Comparison of ENCODE assay signal across 8 cellular contexts in genomic region chr14:23969433-23970282, GRCh38. TPM values are rescaled to one million over a fixed set of nuclear protein-coding genes. Genes with fewer than 3 reads are reported as not detected.
DNase-seq lines count a peak whose midpoint lies in the region; ATAC-seq, FAIRE-seq and TF ChIP-seq lines count a peak whose summit lies in the region.
"Not testable (repeated sequence)": the region's sequence is repeated elsewhere in the genome, so short reads cannot be mapped to it uniquely, and the experiment has no call there.

No MANE protein-coding gene starts in this region.

- H3K27ac ChIP-seq in Peyer's patch: peak overlapping the region in 3 of 4 donors; percentile 48 to 74 (median 72)
- H3K27ac ChIP-seq in lung (ENCODE audit: low read depth in 1 of 2, low read length in 1 of 2); vagina: not testable (repeated sequence)

- not testable (repeated sequence) for H3K4me1 ChIP-seq in Peyer's patch; lung (ENCODE audit: control insufficient read depth in 2 of 2, insufficient read depth in 2 of 2, low read length in 2 of 2); vagina

- peak overlapping the region; percentile 22 to 67 (median 48) for H3K4me3 ChIP-seq in Peyer's patch
- not testable (repeated sequence) for H3K4me3 ChIP-seq in lung
- peak overlapping the region; percentile 39 to 51 for H3K4me3 ChIP-seq in vagina

- intact Hi-C loops in vagina (cut with DNase I): not testable (repeated sequence)

- not testable (repeated sequence) for TF ChIP-seq CTCF in Peyer's patch (IDR thresholded peaks at IDR 0.05); lung (IDR thresholded peaks at IDR 0.05; ENCODE audit: control extremely low read depth, extremely low read depth); vagina (IDR thresholded peaks at IDR 0.05)

- H3K27me3 ChIP-seq in Peyer's patch; lung (ENCODE audit: control insufficient read depth, insufficient read depth); vagina: not testable (repeated sequence)

- H3K9me3 ChIP-seq in Peyer's patch; lung (ENCODE audit: control insufficient read depth in 2 of 2, insufficient read depth in 1 of 2, low read length in 1 of 2); vagina: not testable (repeated sequence)

- ATAC-seq in HG03175 (IDR thresholded peaks at IDR 0.05; ENCODE audit: unreplicated experiment): peak; percentile 66
- peak; percentile 87 for ATAC-seq in lung (ENCODE audit: insufficient read depth, low FRiP score)

- not testable (repeated sequence) for DNase-seq in GM19239 (ENCODE audit: insufficient read length, low spot score); vagina (ENCODE audit: extremely low spot score in 2 of 2)
- DNase-seq in Peyer's patch (peak in 1 of 3 donors; percentile 77), lung (ENCODE audit: low spot score) (peak; percentile 38)
- peak; percentile 75 to 79 for DNase-seq in activated T-cell treated with anti-CD3 and anti-CD28 coated beads, Interleukin-2, amount 50 U/mL, for 48 hours
- peak; percentile 33 for DNase-seq in effector CD8-positive, alpha-beta T cell (lab: John Stamatoyannopoulos, UW)
- peak; percentile 34 to 61 for DNase-seq in stimulated activated CD4-positive, alpha-beta T cell treated with anti-CD3 and anti-CD28 coated beads, Interleukin-12 subunit alpha, Interleukin-12 subunit beta, amount 100 ng/mL, for 24 hours (ENCODE audit: low read depth in 2 of 2)

- peak; percentile 37 for FAIRE-seq in GM19239 (lab: Jason Lieb, UNC)

- WGBS in lung, 2 donors: 9 to 10% methylated on average over 46 to 58 of the region's 65 CpGs

- TF ChIP-seq POLR2A in Peyer's patch (IDR thresholded peaks at IDR 0.05); vagina (IDR thresholded peaks at IDR 0.05): not testable (repeated sequence)

- not testable (repeated sequence) for H3K36me3 ChIP-seq in Peyer's patch; lung (ENCODE audit: control insufficient read depth in 2 of 2, insufficient read depth in 2 of 2, low read length in 2 of 2); vagina

RNA-seq across cellular contexts. Expression of gene DHRS4, which starts 16.1 kb away (rescaled TPM):
- total RNA-seq in Peyer's patch (10 to 100 TPM; 52.8 to 77.9 (median 62.4) TPM), lung (10 to 100 TPM; 36.0 to 37.3 TPM), vagina (21.4 TPM)
- 10 to 100 TPM; 45.0 to 45.9 TPM for polyA plus RNA-seq in lung

RNA-seq across cellular contexts. Expression of gene DHRS4L2, which starts 19.1 kb away (rescaled TPM):
- 10 to 100 TPM; 23.1 to 36.1 (median 30.8) TPM for total RNA-seq in Peyer's patch
- 10 to 100 TPM; 17.0 to 29.2 TPM for total RNA-seq in lung
- polyA plus RNA-seq in lung: 10 to 100 TPM; 30.4 to 44.7 TPM
- 16.7 TPM for total RNA-seq in vagina
